In genomic region chr5:132256086-132256782, GRCh38 we compare ENCODE assay signal across 19 cellular contexts. TPM values are rescaled to one million over a fixed set of nuclear protein-coding genes. Genes with fewer than 3 reads are reported as not detected.
DNase-seq lines count a peak whose midpoint lies in the region; ATAC-seq and TF ChIP-seq lines count a peak whose summit lies in the region.
"Had no signal": no experiment of that assay in that cellular context is flagged by ENCODE, and none has a peak within 500 bp of the region (broad histone marks: within the 10 kb centered on the region; RNA-seq: fewer than 3 reads in every experiment).

No MANE protein-coding gene starts in this region.

- H3K27me3 Mint-ChIP-seq in MCF 10A (ENCODE audit: insufficient read depth, unreplicated experiment) (no peaks in the 10 kb centered on the region), chondrocyte (ENCODE audit: low read depth) (no peaks in the 10 kb centered on the region), nephron (ENCODE audit: low read depth) (peaks cover 7% of the 10 kb centered on the region)

- dilution Hi-C loops in mammary epithelial cell (cut with HindIII; ENCODE audit: low sequenced_read_pairs), result no loop called here

- H3K4me3 Mint-ChIP-seq in MCF 10A (ENCODE audit: unreplicated experiment), result peak overlapping the region; percentile 83
- peak overlapping the region; percentile 47 for H3K4me3 Mint-ChIP-seq in chondrocyte (ENCODE audit: unreplicated experiment)
- H3K4me3 Mint-ChIP-seq in nephron, result peak overlapping the region; percentile 84 to 86 (median 85)
- H3K4me3 Mint-ChIP-seq: activated T-cell treated with anti-CD3 and anti-CD28 coated beads, Interleukin-2, amount 50 U/mL, for 4 hours; T-helper 2 cell treated with Interferon-gamma antibody and Interleukin-4, amounts not matched to agents 5 μg/mL and 100 μg/mL, for 36 hours had no signal

- no peak for ATAC-seq in left lobe of liver
- ATAC-seq: activated T-cell treated with anti-CD3 and anti-CD28 coated beads, Interleukin-2, amount 50 U/mL, for 4 hours; naive thymus-derived CD4-positive, alpha-beta T cell had no signal

- no peaks in the 10 kb centered on the region for H4K20me1 ChIP-seq in mammary epithelial cell (ENCODE audit: insufficient read depth, low read length)

- H3K36me3 Mint-ChIP-seq in MCF 10A (ENCODE audit: insufficient read depth, unreplicated experiment) (peaks cover 4% of the 10 kb centered on the region), chondrocyte (ENCODE audit: low read depth) (peaks cover 3% of the 10 kb centered on the region), nephron (ENCODE audit: low read depth) (peaks cover 6% of the 10 kb centered on the region)
- H3K36me3 Mint-ChIP-seq: naive thymus-derived CD4-positive, alpha-beta T cell had no signal

- H3K4me1 ChIP-seq in mammary epithelial cell (ENCODE audit: insufficient read depth, low read length), result peaks cover 41% of the 10 kb centered on the region
- H3K4me1 ChIP-seq: HAP-1 had no signal

- H3K79me2 ChIP-seq in mammary epithelial cell (ENCODE audit: insufficient read depth, low read length), result peaks cover 25% of the 10 kb centered on the region

- H3K27ac ChIP-seq in mammary epithelial cell (ENCODE audit: insufficient read depth, low read depth, low read length), result no peak overlapping the region

- no peaks in the 10 kb centered on the region for H3K27me3 ChIP-seq in mammary epithelial cell (ENCODE audit: insufficient read depth, low read length)
- H3K27me3 ChIP-seq: MG63 had no signal

- H3K9me3 ChIP-seq in mammary epithelial cell (replicated peaks; ENCODE audit: insufficient read depth, low read length), result no peaks in the 10 kb centered on the region
- H3K9me3 ChIP-seq: HAP-1, MG63 had no signal

- H3K4me2 ChIP-seq in mammary epithelial cell (ENCODE audit: insufficient read depth, low read depth, low read length), result no peak overlapping the region

- BruUV-seq in MCF 10A (replicated peaks; lab: Mats Ljungman, UMichigan) (no TSS peak), mammary epithelial cell (replicated peaks; lab: Mats Ljungman, UMichigan) (no TSS peak)

- H3K9me3 Mint-ChIP-seq in MCF 10A (ENCODE audit: unreplicated experiment) (no peaks in the 10 kb centered on the region), chondrocyte (ENCODE audit: low read depth) (no peaks in the 10 kb centered on the region), nephron (no peaks in the 10 kb centered on the region)
- H3K9me3 Mint-ChIP-seq: activated T-cell treated with anti-CD3 and anti-CD28 coated beads, Interleukin-2, amount 50 U/mL, for 4 hours; naive thymus-derived CD4-positive, alpha-beta T cell; T-helper 2 cell treated with Interferon-gamma antibody and Interleukin-4, amounts not matched to agents 5 μg/mL and 100 μg/mL, for 36 hours had no signal

- in situ Hi-C loops in mammary epithelial cell (cut with MboI; ENCODE audit: low sequenced_read_pairs in 2 of 2), result no loop called here

- POLR2A ChIA-PET in MCF 10A (lab: Yijun Ruan, JAX), result interaction anchor here (1.4 to 2.9 kb wide), 3 partner anchors 33 to 110 kb away, joined by 3 to 21 read pairs (median 5); partner anchors contain the start of gene SLC22A4

- CTCF ChIA-PET in MCF 10A (lab: Yijun Ruan, JAX) (interaction anchor here (0.6 to 10.9 kb wide), 8 partner anchors 10 to 191 kb away, joined by 3 to 181 read pairs (median 3); partner anchors contain the start of gene SLC22A4), mammary epithelial cell (lab: Charles Lee; ENCODE audit: low non-redundant PET) (no interaction called here)

- no peak overlapping the region for H3K4me3 ChIP-seq in mammary epithelial cell (replicated peaks in 1 of 3; ENCODE audit: insufficient read depth in 1 of 3, low read depth in 2 of 3, low read length in 3 of 3)
- H3K4me3 ChIP-seq: HAP-1 had no signal

- no peak for TF ChIP-seq CTCF in MCF 10A (IDR thresholded peaks at IDR 0.05; ENCODE audit: unreplicated experiment)
- TF ChIP-seq CTCF in mammary epithelial cell (conservative IDR thresholded peaks at IDR 0.05 in 1 of 2, IDR thresholded peaks at IDR 0.05 in 1 of 2; ENCODE audit: extremely low read depth in 1 of 2, insufficient read depth in 1 of 2, low read depth in 1 of 2, low read length in 2 of 2), result no peak
- no peak for TF ChIP-seq CTCF in chondrocyte (IDR thresholded peaks at IDR 0.05)
- no peak for TF ChIP-seq CTCF in nephron (IDR thresholded peaks at IDR 0.05; ENCODE audit: unreplicated experiment in 3 of 3)

- intact Hi-C loops in MCF 10A (cut with micrococcal nuclease) (no loop called here), mammary epithelial cell (cut with micrococcal nuclease) (no loop called here)

- 100% methylated on average over 4 of the region's 4 CpGs for WGBS in mammary epithelial cell (ENCODE audit: low coverage, missing lambda C conversion rate)

- peak overlapping the region; percentile 47 for H3K27ac Mint-ChIP-seq in MCF 10A (ENCODE audit: low read depth, unreplicated experiment)
- H3K27ac Mint-ChIP-seq in chondrocyte (ENCODE audit: unreplicated experiment), result peak overlapping the region; percentile 53
- H3K27ac Mint-ChIP-seq in nephron, result peak overlapping the region; percentile 4 to 80 (median 51)
- H3K27ac Mint-ChIP-seq: naive thymus-derived CD4-positive, alpha-beta T cell; T-helper 2 cell treated with Interferon-gamma antibody and Interleukin-4, amounts not matched to agents 5 μg/mL and 100 μg/mL, for 36 hours had no signal

- DNase-seq in MCF 10A (ENCODE audit: unreplicated experiment) (no peak), mammary epithelial cell (no peak), chondrocyte (ENCODE audit: low spot score) (peak; percentile 7), amygdala (lab: John Stamatoyannopoulos, UW) (no peak), left lobe of liver (ENCODE audit: low spot score) (no peak), cerebellar nuclear complex (lab: John Stamatoyannopoulos, UW) (no peak), superior temporal gyrus (ENCODE audit: extremely low spot score) (no peak)
- DNase-seq: activated CD4-positive, alpha-beta T cell treated with anti-CD3 and anti-CD28 coated beads for 1 hour; activated T-cell treated with anti-CD3 and anti-CD28 coated beads, Interleukin-2, amount 50 U/mL, for 4 hours; foreskin melanocyte; MG63; NCI-H1694 treated with DMSO at 0.1 percent for 48 hours; SIG-M5 had no signal

- no peak overlapping the region for H3K9ac ChIP-seq in mammary epithelial cell (ENCODE audit: insufficient read depth, low read length)

- H3K36me3 ChIP-seq in mammary epithelial cell (ENCODE audit: insufficient read depth, low read length), result no peaks in the 10 kb centered on the region
- H3K36me3 ChIP-seq: HAP-1 had no signal

- H3K4me1 Mint-ChIP-seq in MCF 10A (ENCODE audit: insufficient read depth, unreplicated experiment), result peaks cover 58% of the 10 kb centered on the region
- H3K4me1 Mint-ChIP-seq in chondrocyte (ENCODE audit: low read depth), result peaks cover 49% of the 10 kb centered on the region
- peaks cover 27% of the 10 kb centered on the region for H3K4me1 Mint-ChIP-seq in nephron

- H2AFZ ChIP-seq in mammary epithelial cell (ENCODE audit: low read depth, low read length), result no peak overlapping the region

RNA-seq across cellular contexts. Expression of gene PDLIM4, which starts 1.3 kb away (rescaled TPM):
- total RNA-seq in MCF 10A (2022), result 91.4 and 101 TPM in 2 replicates
- 100 to 1,000 TPM; 101 to 217 TPM for total RNA-seq in mammary epithelial cell
- 120 TPM for polyA plus RNA-seq in mammary epithelial cell
- polyA minus RNA-seq in mammary epithelial cell, result 48.5 TPM
- total RNA-seq in chondrocyte, result 55.1 to 97.8 TPM (median 59.2 TPM) in 3 replicates
- total RNA-seq in left lobe of liver, result 0.88 TPM
- total RNA-seq: HT1080, NCI-H460 had no signal
- polyA plus RNA-seq: naive thymus-derived CD4-positive, alpha-beta T cell had no signal

RNA-seq across cellular contexts. Expression of gene P4HA2, which starts 28.6 kb away (rescaled TPM):
- 53.1 and 91.1 TPM in 2 replicates for total RNA-seq in MCF 10A (2022)
- total RNA-seq in mammary epithelial cell, result 100 to 1,000 TPM; 103 to 142 TPM
- 134 TPM for polyA plus RNA-seq in mammary epithelial cell
- 255 TPM for polyA minus RNA-seq in mammary epithelial cell
- 261 to 304 TPM (median 302 TPM) in 3 replicates for total RNA-seq in chondrocyte
- 13.8 TPM for total RNA-seq in left lobe of liver
- polyA plus RNA-seq: naive thymus-derived CD4-positive, alpha-beta T cell had no signal

RNA-seq across cellular contexts. Expression of gene SLC22A4, which starts 38.0 kb away (rescaled TPM):
- total RNA-seq in MCF 10A (2022), result 13.5 and 17.5 TPM in 2 replicates
- 1 to 10 TPM; 2.0 to 5.2 TPM for total RNA-seq in mammary epithelial cell
- polyA plus RNA-seq in mammary epithelial cell, result 2.1 TPM
- polyA minus RNA-seq in mammary epithelial cell, result 5.6 TPM
- total RNA-seq in chondrocyte, result 4.2 to 5.4 TPM (median 4.8 TPM) in 3 replicates
- total RNA-seq in left lobe of liver, result 0.20 TPM
- polyA plus RNA-seq: naive thymus-derived CD4-positive, alpha-beta T cell had no signal

Comparison
In these comparisons a context has a peak if more than half of its experiments do, and no peak if none do; other contexts are left out.
1. RNA of gene PDLIM4, which starts 1.3 kb away (total RNA-seq): 101 to 217 TPM in mammary epithelial cell, 91.4 to 101 TPM in MCF 10A and 55.1 to 97.8 TPM in chondrocyte; 0.88 TPM in left lobe of liver (single experiment); every median in the first group is over 10 times any median in the second.
2. Peak in every context shown above with its lines, with median percentiles within 50 percentile points of each other: H3K27ac Mint-ChIP-seq and H3K4me3 Mint-ChIP-seq.